8 cellular contexts compared by ENCODE assay signal in the genomic region with DNA sequence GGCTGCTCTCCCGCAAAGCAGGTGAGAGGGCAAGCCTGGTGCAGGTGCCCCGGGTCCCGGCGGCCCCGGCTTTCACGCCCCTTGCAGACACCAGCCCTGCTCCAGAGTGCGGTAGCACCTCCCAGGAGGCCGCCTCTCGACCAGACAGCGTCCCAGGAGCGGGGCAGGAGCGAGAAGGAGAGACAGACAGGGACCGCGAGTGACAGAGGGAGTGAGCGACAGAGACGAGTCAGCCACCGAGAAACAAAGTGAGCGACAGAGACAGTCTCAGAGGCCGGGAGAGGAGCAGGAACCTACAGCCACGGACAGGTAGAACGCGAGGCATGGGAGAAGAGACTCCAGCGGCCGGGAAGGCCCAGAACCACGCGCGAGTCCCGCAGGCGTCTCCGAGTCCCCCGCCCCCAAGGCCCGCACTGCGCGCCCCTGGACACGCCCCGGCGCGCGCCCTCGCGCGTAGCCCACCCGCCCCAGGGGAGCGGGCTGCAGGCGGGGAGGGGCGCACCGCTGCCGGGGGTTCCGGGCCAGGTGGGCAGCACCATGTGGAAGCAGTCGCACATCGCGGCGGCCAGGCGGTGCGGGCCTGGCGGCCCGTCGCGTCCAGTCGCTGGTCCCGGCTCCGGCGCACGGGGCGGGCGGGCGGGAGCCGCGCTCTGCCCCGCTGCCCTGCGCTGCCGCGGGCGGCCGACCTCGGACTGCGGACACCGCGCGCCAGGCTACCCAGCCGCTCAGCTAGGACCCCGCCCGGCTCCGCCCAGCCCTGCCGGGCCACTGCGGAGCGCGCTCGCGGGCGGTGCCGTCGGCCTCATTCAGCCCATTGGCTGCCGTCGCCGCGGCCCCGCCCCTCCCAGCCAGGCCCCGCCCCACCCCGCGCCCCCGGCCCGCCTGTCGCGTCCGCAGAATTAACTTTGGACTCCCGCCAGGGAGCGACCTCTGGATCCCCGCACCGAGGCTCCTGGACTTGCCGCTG. TPM values are rescaled to one million over a fixed set of nuclear protein-coding genes. Genes with fewer than 3 reads are reported as not detected.
DNase-seq lines count a peak whose midpoint lies in the region; TF ChIP-seq lines count a peak whose summit lies in the region.

A gene (minus strand): TSS at position 694 of the 967 bp plus-strand sequence. CDS start 137 bp downstream, at position 557.

- no peak within 1 kb of the TSS for H2AFZ ChIP-seq in neural cell (ENCODE audit: low read depth, low read length)

- POLR2A ChIA-PET in AG04450 (lab: Yijun Ruan, JAX), result interaction anchor here (0.5 kb wide), 1 partner anchor 89 kb away, joined by 3 read pairs; no protein-coding TSS in a partner anchor

- in situ Hi-C loops in transverse colon (cut with MboI; ENCODE audit: low pct_ligation_motif_present in 1 of 4, low pct_unique_long_range_greater_than_20kb in 1 of 4, low sequenced_read_pairs in 3 of 4), result loop anchor here in 1 of 4 donors (10.0 kb wide), 1 partner anchor 67 kb away; no protein-coding TSS in a partner anchor

- H3K4me3 ChIP-seq in AG04450 (ENCODE audit: low read depth, low read length) (peak within 1 kb of the TSS; percentile 58), HFF-Myc (replicated peaks; ENCODE audit: low read depth, low read length) (peak within 1 kb of the TSS; percentile 49), neural cell (ENCODE audit: low read length) (peak within 1 kb of the TSS; percentile 70), transverse colon (peak within 1 kb of the TSS; percentile 30 to 55 (median 44))

- TF ChIP-seq RAD21 in neural cell (conservative IDR thresholded peaks at IDR 0.05), result no peak

- H3K27me3 ChIP-seq in AG04450 (ENCODE audit: control insufficient read depth, insufficient read depth, low read length), result peaks cover 2% of the 10 kb centered on the region
- H3K27me3 ChIP-seq in neural cell (ENCODE audit: insufficient read depth, low read depth, low read length), result peaks cover 27% of the 10 kb centered on the region
- H3K27me3 ChIP-seq in transverse colon, result peaks cover 43% of the 10 kb centered on the region

- H3K9me2 ChIP-seq in neural cell (ENCODE audit: insufficient read depth, low read length), result no peaks in the 10 kb centered on the region

- CTCF ChIA-PET in AG04450 (lab: Charles Lee), result interaction anchor here (0.6 to 6.2 kb wide), 2 partner anchors 68 kb away, joined by 4 to 127 read pairs; no protein-coding TSS in a partner anchor

- H3K79me2 ChIP-seq in neural cell (replicated peaks; ENCODE audit: insufficient read depth, low read length), result no peaks in the 10 kb centered on the region

- H3K27ac ChIP-seq in AG04450 (ENCODE audit: low read depth, low read length) (no peak within 1 kb of the TSS), neural cell (ENCODE audit: low read length) (no peak within 1 kb of the TSS), transverse colon (peak within 1 kb of the TSS; percentile 42 to 60 (median 52))

- H4K20me1 ChIP-seq in neural cell (ENCODE audit: insufficient read depth), result no peaks in the 10 kb centered on the region

- H3K4me2 ChIP-seq in neural cell (ENCODE audit: low read length), result peak within 1 kb of the TSS; percentile 58

- peak within 1 kb of the TSS; percentile 56 for H3K9ac ChIP-seq in neural cell (ENCODE audit: low read length)

- TF ChIP-seq CTCF in AG04450 (IDR thresholded peaks at IDR 0.05; ENCODE audit: low read depth, low read length) (no peak), HFF-Myc (IDR thresholded peaks at IDR 0.05; ENCODE audit: low read depth, low read length, missing control alignments) (no peak), neural cell (IDR thresholded peaks at IDR 0.05; ENCODE audit: poor library complexity, severe bottlenecking) (no peak), transverse colon (IDR thresholded peaks at IDR 0.05) (no peak)

- H3K36me3 ChIP-seq in neural cell (ENCODE audit: insufficient read depth, low read length), result no peaks in the 10 kb centered on the region
- H3K36me3 ChIP-seq in transverse colon, result no peaks in the 10 kb centered on the region

- WGBS in transverse colon (ENCODE audit: low coverage in 1 of 2), 2 donors, result 7% methylated on average over 36 of the region's 111 CpGs; no CpG with 5 or more reads in 1 of the 2 donors

- DNase-seq in AG04450 (ENCODE audit: low read depth, low spot score) (peak; percentile 20), HFF-Myc (ENCODE audit: extremely low read depth, low read depth) (no peak), foreskin melanocyte (peak; percentile 63), transverse colon (peak; percentile 79), inferior parietal cortex (ENCODE audit: extremely low spot score) (no peak)
- peak; percentile 59 for DNase-seq in activated naive CD4-positive, alpha-beta T cell treated with Interleukin-2 at 50 U/mL for 16 hours

- no peaks in the 10 kb centered on the region for H3F3A ChIP-seq in neural cell (ENCODE audit: insufficient read depth, low read length, poor library complexity, severe bottlenecking)

- no peak for TF ChIP-seq POLR2A in transverse colon (IDR thresholded peaks at IDR 0.05)

- TF ChIP-seq EP300 in neural cell (conservative IDR thresholded peaks at IDR 0.05; ENCODE audit: poor library complexity, severe bottlenecking) (peak; percentile 21), transverse colon (IDR thresholded peaks at IDR 0.05; ENCODE audit: low read depth) (no peak)

- no peaks in the 10 kb centered on the region; the same call in 1 of the 2 replicates for H3K9me3 ChIP-seq in AG04450 (ENCODE audit: control insufficient read depth, insufficient read depth, low read length)
- H3K9me3 ChIP-seq in neural cell (ENCODE audit: low read length), result no peaks in the 10 kb centered on the region
- H3K9me3 ChIP-seq in transverse colon, result no peaks in the 10 kb centered on the region

- intact Hi-C loops in transverse colon (cut with DNase I; ENCODE audit: low total_unique reads), result loop anchor here (2.0 to 5.0 kb wide), 2 partner anchors 43 to 69 kb away; a partner anchor contains a TSS

- peaks cover 43 to 56% (median 52%) of the 10 kb centered on the region in 4 donors for H3K4me1 ChIP-seq in transverse colon

TF ChIP-seq in PFSK-1, 5 proteins besides CTCF, POLR2A, EP300 and RAD21 (continues in another document):
- TF ChIP-seq SIN3A (IDR thresholded peaks at IDR 0.05; ENCODE audit: borderline replicate concordance, insufficient read depth, low read length) (no peak), FOXP2 (optimal IDR thresholded peaks at IDR 0.05; ENCODE audit: borderline replicate concordance, extremely low read depth, extremely low read length, insufficient read depth) (no peak), TAF1 (IDR thresholded peaks at IDR 0.05; ENCODE audit: borderline replicate concordance, insufficient read depth, low read length) (peak; percentile 58; the same call in 1 of the 2 replicates)

TF ChIP-seq in neural cell, 6 proteins besides CTCF, POLR2A, EP300 and RAD21:
- TF ChIP-seq POLR2AphosphoS5 (IDR thresholded peaks at IDR 0.05), result no peak
- TF ChIP-seq MXI1 (conservative IDR thresholded peaks at IDR 0.05; ENCODE audit: poor library complexity, severe bottlenecking), result peak; percentile 47

RNA-seq across cellular contexts. Expression of the gene that starts here (rescaled TPM):
- polyA plus RNA-seq in AG04450 (2011; rRNA removed), result 10.0 and 10.5 TPM in 2 replicates
- 40.9 and 45.1 TPM in 2 replicates for polyA minus RNA-seq in AG04450 (2011; rRNA and poly(A)+ RNA removed)
- 3.8 TPM for polyA plus RNA-seq in PFSK-1 (2012; ENCODE audit: insufficient read length, low read depth)
- 0.82 and 1.4 TPM in 2 replicates for polyA plus RNA-seq in neural cell
- 7.3 and 10.4 TPM in 2 replicates for polyA minus RNA-seq in neural cell
- total RNA-seq in transverse colon, result 10 to 100 TPM; 19.4 to 75.2 (median 28.5) TPM

Comparison
In these comparisons a context has a peak if more than half of its experiments do, and no peak if none do; other contexts are left out.
1. DNase-seq: peak in AG04450 (single experiment), activated naive CD4-positive, alpha-beta T cell treated with Interleukin-2 at 50 U/mL for 16 hours (single experiment), foreskin melanocyte (single experiment) and transverse colon (single experiment); none in HFF-Myc (single experiment) and inferior parietal cortex (single experiment).
2. H3K27ac ChIP-seq: peak in transverse colon (4 of 4); none in AG04450 (single experiment) and neural cell (single experiment).
3. Peak in every context shown above with its lines, with median percentiles within 50 percentile points of each other: H3K4me3 ChIP-seq.